14 cellular contexts compared by ENCODE assay signal in genomic region chr6:106474476-106474875, GRCh38.
DNase-seq lines count a peak whose midpoint lies in the region; ATAC-seq and TF ChIP-seq lines count a peak whose summit lies in the region.
"Had no signal": no experiment of that assay in that cellular context is flagged by ENCODE, and none has a peak within 500 bp of the region (broad histone marks: within the 10 kb centered on the region; RNA-seq: fewer than 3 reads in every experiment).

No MANE protein-coding gene starts in this region.

- no peak overlapping the region for H2BK120ac ChIP-seq in mesenchymal stem cell (ENCODE audit: low read depth, low read length)

- TF ChIP-seq POLR2A in lower leg skin (IDR thresholded peaks at IDR 0.05), result no peak

- TF ChIP-seq CTCF in PC-3 (conservative IDR thresholded peaks at IDR 0.05; ENCODE audit: low read depth, low read length) (no peak), mammary epithelial cell (conservative IDR thresholded peaks at IDR 0.05 in 1 of 2, IDR thresholded peaks at IDR 0.05 in 1 of 2; ENCODE audit: extremely low read depth in 1 of 2, insufficient read depth in 1 of 2, low read depth in 1 of 2, low read length in 2 of 2) (no peak), lower leg skin (IDR thresholded peaks at IDR 0.05) (no peak), mucosa of descending colon (IDR thresholded peaks at IDR 0.05) (no peak)

- H3K4me2 ChIP-seq in PC-3 (ENCODE audit: low read length) (peak overlapping the region; percentile 31; the same call in 1 of the 2 replicates), mammary epithelial cell (ENCODE audit: insufficient read depth, low read depth, low read length) (no peak overlapping the region), mesenchymal stem cell (ENCODE audit: low read length, poor library complexity, severe bottlenecking) (no peak overlapping the region)
- H3K4me2 ChIP-seq: A549 had no signal

- H3F3A ChIP-seq in PC-3 (ENCODE audit: low read length, unreplicated experiment), result no peaks in the 10 kb centered on the region

- H3K14ac ChIP-seq in mesenchymal stem cell (ENCODE audit: low read length in 2 of 2), result no peak overlapping the region

- no peak overlapping the region for H3K4me3 ChIP-seq in PC-3 (ENCODE audit: low read length)
- H3K4me3 ChIP-seq in mammary epithelial cell (replicated peaks in 1 of 3; ENCODE audit: insufficient read depth in 1 of 3, low read depth in 2 of 3, low read length in 3 of 3), result no peak overlapping the region
- H3K4me3 ChIP-seq in mesenchymal stem cell (ENCODE audit: insufficient read depth in 1 of 2, low read depth in 1 of 2, low read length in 2 of 2), result no peak overlapping the region
- no peak overlapping the region for H3K4me3 ChIP-seq in lower leg skin (ENCODE audit: low read depth, poor library complexity, severe bottlenecking)
- no peak overlapping the region for H3K4me3 ChIP-seq in mucosa of descending colon
- H3K4me3 ChIP-seq: A549 had no signal

- dilution Hi-C loops in mammary epithelial cell (cut with HindIII; ENCODE audit: low sequenced_read_pairs), result no loop called here

- no peak overlapping the region for H3K23ac ChIP-seq in mesenchymal stem cell (ENCODE audit: low read length in 2 of 2)

- H3K4ac ChIP-seq in mesenchymal stem cell (ENCODE audit: low read depth in 1 of 2, low read length in 2 of 2), result no peak overlapping the region

- H4K20me1 ChIP-seq in PC-3 (ENCODE audit: low read length) (no peaks in the 10 kb centered on the region), mammary epithelial cell (ENCODE audit: insufficient read depth, low read length) (no peaks in the 10 kb centered on the region)

- H3K36me3 ChIP-seq in PC-3 (ENCODE audit: low read depth, low read length) (no peaks in the 10 kb centered on the region), mammary epithelial cell (ENCODE audit: insufficient read depth, low read length) (no peaks in the 10 kb centered on the region), mesenchymal stem cell (ENCODE audit: control insufficient read depth in 1 of 2, insufficient read depth in 2 of 2, low read depth in 1 of 2, low read length in 2 of 2) (no peaks in the 10 kb centered on the region), mucosa of descending colon (ENCODE audit: low read depth) (no peaks in the 10 kb centered on the region)

- H3K9ac ChIP-seq in PC-3 (ENCODE audit: low read length) (0 out of 2 replicates have a peak overlapping the region, but pooled peaks have one; percentile 2), mammary epithelial cell (ENCODE audit: insufficient read depth, low read length) (no peak overlapping the region), mesenchymal stem cell (ENCODE audit: low read length) (peak overlapping the region; percentile 47)

- no peak overlapping the region for H4K91ac ChIP-seq in mesenchymal stem cell (ENCODE audit: low read length)

- H4K8ac ChIP-seq in mesenchymal stem cell (ENCODE audit: low read length), result no peak overlapping the region

- H3K27me3 ChIP-seq in PC-3 (ENCODE audit: low read length), result no peaks in the 10 kb centered on the region
- no peaks in the 10 kb centered on the region for H3K27me3 ChIP-seq in mammary epithelial cell (ENCODE audit: insufficient read depth, low read length)
- H3K27me3 ChIP-seq in mesenchymal stem cell (ENCODE audit: control insufficient read depth in 1 of 2, insufficient read depth in 1 of 2, low read length in 2 of 2), result peaks cover 0 to 5% of the 10 kb centered on the region in 2 experiments

- H2BK12ac ChIP-seq in mesenchymal stem cell (ENCODE audit: low read length in 2 of 2), result no peak overlapping the region

- H3K27ac ChIP-seq in PC-3 (ENCODE audit: low read length) (peak overlapping the region; percentile 67), mammary epithelial cell (ENCODE audit: insufficient read depth, low read depth, low read length) (peak overlapping the region; percentile 52), mesenchymal stem cell (ENCODE audit: low read length, poor library complexity, severe bottlenecking) (no peak overlapping the region)

- H3K4me1 ChIP-seq in PC-3 (ENCODE audit: insufficient read depth, low read length) (peaks cover 43% of the 10 kb centered on the region), mammary epithelial cell (ENCODE audit: insufficient read depth, low read length) (peaks cover 46% of the 10 kb centered on the region), mesenchymal stem cell (ENCODE audit: control insufficient read depth, insufficient read depth, low read depth, low read length) (peaks cover 3% of the 10 kb centered on the region), mucosa of descending colon (ENCODE audit: low read depth) (peaks cover 8% of the 10 kb centered on the region)

- CTCF ChIA-PET in PC-3 (lab: Charles Lee), result no interaction called here
- CTCF ChIA-PET in mammary epithelial cell (lab: Charles Lee; ENCODE audit: low non-redundant PET), result interaction anchor here (0.6 kb wide), 1 partner anchor 9 kb away, joined by 3 read pairs; no protein-coding TSS in a partner anchor

- POLR2A ChIA-PET in PC-3 (lab: Charles Lee; ENCODE audit: unreplicated experiment), result no interaction called here

- WGBS in mammary epithelial cell (ENCODE audit: low coverage, missing lambda C conversion rate), result 88% methylated on average over 5 of the region's 5 CpGs
- WGBS in mesenchymal stem cell, result 96% methylated on average over 4 of the region's 5 CpGs
- 94 to 96% methylated on average over 5 of the region's 5 CpGs for WGBS in lower leg skin, 2 donors

- H3K9me3 ChIP-seq in PC-3 (ENCODE audit: low read length) (no peaks in the 10 kb centered on the region), mammary epithelial cell (replicated peaks; ENCODE audit: insufficient read depth, low read length) (no peaks in the 10 kb centered on the region), mesenchymal stem cell (ENCODE audit: control insufficient read depth, low read length) (no peaks in the 10 kb centered on the region), mucosa of descending colon (no peaks in the 10 kb centered on the region)
- H3K9me3 ChIP-seq: A549 had no signal

- H3K79me1 ChIP-seq in mesenchymal stem cell (replicated peaks; ENCODE audit: low read length, poor library complexity, severe bottlenecking), result no peaks in the 10 kb centered on the region

- peak overlapping the region; percentile 57 for H2BK5ac ChIP-seq in mesenchymal stem cell (ENCODE audit: low read depth, low read length, poor library complexity, severe bottlenecking)

- peak; percentile 35 for DNase-seq in HCEC 1CT
- DNase-seq in PC-3, result no peak
- no peak for DNase-seq in mammary epithelial cell
- DNase-seq in mesenchymal stem cell, result no peak
- no peak for DNase-seq in lower leg skin (ENCODE audit: low spot score in 2 of 2)
- DNase-seq in mucosa of descending colon, result no peak
- no peak for DNase-seq in posterior cingulate gyrus
- DNase-seq: CD8-positive, alpha-beta T cell; COR-L47; DMS153; DMS79 treated with DMSO at 0.1 percent for 48 hours; GDM1 had no signal

- intact Hi-C loops in PC-3 (cut with micrococcal nuclease), result loop anchor here (5.0 kb wide), 1 partner anchor 38 kb away; no protein-coding TSS in a partner anchor
- intact Hi-C loops in mammary epithelial cell (cut with micrococcal nuclease), result no loop called here
- intact Hi-C loops in lower leg skin (cut with DNase I; ENCODE audit: low total_unique reads), result no loop called here
- intact Hi-C loops in mucosa of descending colon (cut with DNase I, micrococcal nuclease), result no loop called here
- intact Hi-C loops in posterior cingulate gyrus (cut with DNase I), result no loop called here

- H2BK15ac ChIP-seq in mesenchymal stem cell (ENCODE audit: low read depth, poor library complexity, severe bottlenecking), result no peak overlapping the region

- H3K79me2 ChIP-seq in PC-3 (ENCODE audit: low read length), result no peaks in the 10 kb centered on the region
- H3K79me2 ChIP-seq in mammary epithelial cell (ENCODE audit: insufficient read depth, low read length), result peaks cover 56% of the 10 kb centered on the region

- no peak overlapping the region for H2AK5ac ChIP-seq in mesenchymal stem cell (ENCODE audit: low read length, severe bottlenecking)

- no peaks in the 10 kb centered on the region for H3K9me2 ChIP-seq in PC-3 (replicated peaks; ENCODE audit: low read length)

- no TSS peak for BruUV-seq in PC-3 (replicated peaks; lab: Mats Ljungman, UMichigan)
- no TSS peak for BruUV-seq in mammary epithelial cell (replicated peaks; lab: Mats Ljungman, UMichigan)

- ATAC-seq in PC-3, result no peak
- ATAC-seq in GM21717 (IDR thresholded peaks at IDR 0.05; ENCODE audit: unreplicated experiment), result no peak
- ATAC-seq in mucosa of descending colon, result no peak
- ATAC-seq: A549; CD8-positive, alpha-beta T cell had no signal

- H2AFZ ChIP-seq in PC-3 (ENCODE audit: low read length), result no peak overlapping the region
- H2AFZ ChIP-seq in mammary epithelial cell (ENCODE audit: low read depth, low read length), result no peak overlapping the region
- no peak overlapping the region for H2AFZ ChIP-seq in mesenchymal stem cell (ENCODE audit: low read depth, low read length)

- in situ Hi-C loops in mammary epithelial cell (cut with MboI; ENCODE audit: low sequenced_read_pairs in 2 of 2), result no loop called here

- no peak overlapping the region for H3K18ac ChIP-seq in mesenchymal stem cell (ENCODE audit: low read depth in 1 of 2, low read length in 2 of 2)
